1 cellular context compared by ENCODE assay signal in genomic region chr3:38117748-38118420, GRCh38.
TF ChIP-seq lines count a peak whose summit lies in the region.

No MANE protein-coding gene starts in this region.

TF ChIP-seq in HepG2, 621 proteins besides CTCF, POLR2A, EP300 and RAD21 (continued from another document and continues in another):
- TF ChIP-seq KIAA2018 (CRISPR knock-in tag; IDR thresholded peaks at IDR 0.05; ENCODE audit: borderline replicate concordance) (no peak), PHF8 (CRISPR knock-in tag; IDR thresholded peaks at IDR 0.05) (peak; percentile 25; the same call in 1 of the 2 replicates), BCLAF1 (IDR thresholded peaks at IDR 0.05) (no peak), PLSCR1 (CRISPR knock-in tag; IDR thresholded peaks at IDR 0.05; ENCODE audit: borderline replicate concordance) (no peak), ZNF263 (CRISPR knock-in tag; IDR thresholded peaks at IDR 0.05) (no peak), TOE1 (CRISPR knock-in tag; IDR thresholded peaks at IDR 0.05) (no peak), FOXC1 (CRISPR knock-in tag; IDR thresholded peaks at IDR 0.05; ENCODE audit: borderline replicate concordance) (0 out of 2 replicates have a peak, but pooled peaks have one; percentile 41), SOX5 (CRISPR knock-in tag; IDR thresholded peaks at IDR 0.05; ENCODE audit: borderline replicate concordance) (no peak), PAWR (CRISPR knock-in tag; IDR thresholded peaks at IDR 0.05; ENCODE audit: borderline replicate concordance) (no peak), ASH2L (IDR thresholded peaks at IDR 0.05; ENCODE audit: insufficient read length, low read depth, low read length) (peak; percentile 26), HNF4A (CRISPR knock-in tag; IDR thresholded peaks at IDR 0.05) (no peak), PITX1 (CRISPR knock-in tag; IDR thresholded peaks at IDR 0.05) (0 out of 2 replicates have a peak, but pooled peaks have one; percentile 17), ZNF496 (CRISPR knock-in tag; IDR thresholded peaks at IDR 0.05; ENCODE audit: insufficient replicate concordance) (no peak), FOXA1 (IDR thresholded peaks at IDR 0.05) (no peak), FOXA1 (CRISPR knock-in tag; IDR thresholded peaks at IDR 0.05) (peak; percentile 40; the same call in 1 of the 2 replicates), FOXJ3 (CRISPR knock-in tag; IDR thresholded peaks at IDR 0.05; ENCODE audit: borderline replicate concordance) (no peak), PHF5A (CRISPR knock-in tag; IDR thresholded peaks at IDR 0.05; ENCODE audit: low read depth, unreplicated experiment) (no peak), ZNF143 (CRISPR knock-in tag; IDR thresholded peaks at IDR 0.05) (no peak), MXI1 (IDR thresholded peaks at IDR 0.05; ENCODE audit: borderline replicate concordance, low read depth, low read length) (peak; percentile 83; the same call in 1 of the 3 replicates), TAF1 (CRISPR knock-in tag; IDR thresholded peaks at IDR 0.05) (peak; percentile 29; the same call in 1 of the 2 replicates), ZNF513 (CRISPR knock-in tag; conservative IDR thresholded peaks at IDR 0.05) (no peak), CENPX (CRISPR knock-in tag; IDR thresholded peaks at IDR 0.05) (no peak), NR0B2 (CRISPR knock-in tag; IDR thresholded peaks at IDR 0.05) (0 out of 2 replicates have a peak, but pooled peaks have one; percentile 34), ZNF3 (CRISPR knock-in tag; IDR thresholded peaks at IDR 0.05) (no peak)
- TF ChIP-seq, protein P1, sequence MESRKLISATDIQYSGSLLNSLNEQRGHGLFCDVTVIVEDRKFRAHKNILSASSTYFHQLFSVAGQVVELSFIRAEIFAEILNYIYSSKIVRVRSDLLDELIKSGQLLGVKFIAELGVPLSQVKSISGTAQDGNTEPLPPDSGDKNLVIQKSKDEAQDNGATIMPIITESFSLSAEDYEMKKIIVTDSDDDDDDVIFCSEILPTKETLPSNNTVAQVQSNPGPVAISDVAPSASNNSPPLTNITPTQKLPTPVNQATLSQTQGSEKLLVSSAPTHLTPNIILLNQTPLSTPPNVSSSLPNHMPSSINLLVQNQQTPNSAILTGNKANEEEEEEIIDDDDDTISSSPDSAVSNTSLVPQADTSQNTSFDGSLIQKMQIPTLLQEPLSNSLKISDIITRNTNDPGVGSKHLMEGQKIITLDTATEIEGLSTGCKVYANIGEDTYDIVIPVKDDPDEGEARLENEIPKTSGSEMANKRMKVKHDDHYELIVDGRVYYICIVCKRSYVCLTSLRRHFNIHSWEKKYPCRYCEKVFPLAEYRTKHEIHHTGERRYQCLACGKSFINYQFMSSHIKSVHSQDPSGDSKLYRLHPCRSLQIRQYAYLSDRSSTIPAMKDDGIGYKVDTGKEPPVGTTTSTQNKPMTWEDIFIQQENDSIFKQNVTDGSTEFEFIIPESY (CRISPR knock-in tag; IDR thresholded peaks at IDR 0.05) = peak; percentile 67
- TF ChIP-seq, protein P2, sequence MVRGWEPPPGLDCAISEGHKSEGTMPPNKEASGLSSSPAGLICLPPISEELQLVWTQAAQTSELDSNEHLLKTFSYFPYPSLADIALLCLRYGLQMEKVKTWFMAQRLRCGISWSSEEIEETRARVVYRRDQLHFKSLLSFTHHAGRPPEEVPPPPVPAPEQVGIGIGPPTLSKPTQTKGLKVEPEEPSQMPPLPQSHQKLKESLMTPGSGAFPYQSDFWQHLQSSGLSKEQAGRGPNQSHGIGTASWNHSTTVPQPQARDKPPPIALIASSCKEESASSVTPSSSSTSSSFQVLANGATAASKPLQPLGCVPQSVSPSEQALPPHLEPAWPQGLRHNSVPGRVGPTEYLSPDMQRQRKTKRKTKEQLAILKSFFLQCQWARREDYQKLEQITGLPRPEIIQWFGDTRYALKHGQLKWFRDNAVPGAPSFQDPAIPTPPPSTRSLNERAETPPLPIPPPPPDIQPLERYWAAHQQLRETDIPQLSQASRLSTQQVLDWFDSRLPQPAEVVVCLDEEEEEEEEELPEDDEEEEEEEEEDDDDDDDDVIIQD (CRISPR knock-in tag; IDR thresholded peaks at IDR 0.05; ENCODE audit: low read depth) = no peak
- TF ChIP-seq, protein P3, sequence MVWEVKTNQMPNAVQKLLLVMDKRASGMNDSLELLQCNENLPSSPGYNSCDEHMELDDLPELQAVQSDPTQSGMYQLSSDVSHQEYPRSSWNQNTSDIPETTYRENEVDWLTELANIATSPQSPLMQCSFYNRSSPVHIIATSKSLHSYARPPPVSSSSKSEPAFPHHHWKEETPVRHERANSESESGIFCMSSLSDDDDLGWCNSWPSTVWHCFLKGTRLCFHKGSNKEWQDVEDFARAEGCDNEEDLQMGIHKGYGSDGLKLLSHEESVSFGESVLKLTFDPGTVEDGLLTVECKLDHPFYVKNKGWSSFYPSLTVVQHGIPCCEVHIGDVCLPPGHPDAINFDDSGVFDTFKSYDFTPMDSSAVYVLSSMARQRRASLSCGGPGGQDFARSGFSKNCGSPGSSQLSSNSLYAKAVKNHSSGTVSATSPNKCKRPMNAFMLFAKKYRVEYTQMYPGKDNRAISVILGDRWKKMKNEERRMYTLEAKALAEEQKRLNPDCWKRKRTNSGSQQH (CRISPR knock-in tag; IDR thresholded peaks at IDR 0.05; ENCODE audit: low read depth) = no peak
- TF ChIP-seq, protein P4, sequence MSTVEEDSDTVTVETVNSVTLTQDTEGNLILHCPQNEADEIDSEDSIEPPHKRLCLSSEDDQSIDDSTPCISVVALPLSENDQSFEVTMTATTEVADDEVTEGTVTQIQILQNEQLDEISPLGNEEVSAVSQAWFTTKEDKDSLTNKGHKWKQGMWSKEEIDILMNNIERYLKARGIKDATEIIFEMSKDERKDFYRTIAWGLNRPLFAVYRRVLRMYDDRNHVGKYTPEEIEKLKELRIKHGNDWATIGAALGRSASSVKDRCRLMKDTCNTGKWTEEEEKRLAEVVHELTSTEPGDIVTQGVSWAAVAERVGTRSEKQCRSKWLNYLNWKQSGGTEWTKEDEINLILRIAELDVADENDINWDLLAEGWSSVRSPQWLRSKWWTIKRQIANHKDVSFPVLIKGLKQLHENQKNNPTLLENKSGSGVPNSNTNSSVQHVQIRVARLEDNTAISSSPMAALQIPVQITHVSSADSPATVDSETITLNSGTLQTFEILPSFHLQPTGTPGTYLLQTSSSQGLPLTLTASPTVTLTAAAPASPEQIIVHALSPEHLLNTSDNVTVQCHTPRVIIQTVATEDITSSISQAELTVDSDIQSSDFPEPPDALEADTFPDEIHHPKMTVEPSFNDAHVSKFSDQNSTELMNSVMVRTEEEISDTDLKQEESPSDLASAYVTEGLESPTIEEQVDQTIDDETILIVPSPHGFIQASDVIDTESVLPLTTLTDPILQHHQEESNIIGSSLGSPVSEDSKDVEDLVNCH (CRISPR knock-in tag; IDR thresholded peaks at IDR 0.05) = no peak
- TF ChIP-seq, protein P5, sequence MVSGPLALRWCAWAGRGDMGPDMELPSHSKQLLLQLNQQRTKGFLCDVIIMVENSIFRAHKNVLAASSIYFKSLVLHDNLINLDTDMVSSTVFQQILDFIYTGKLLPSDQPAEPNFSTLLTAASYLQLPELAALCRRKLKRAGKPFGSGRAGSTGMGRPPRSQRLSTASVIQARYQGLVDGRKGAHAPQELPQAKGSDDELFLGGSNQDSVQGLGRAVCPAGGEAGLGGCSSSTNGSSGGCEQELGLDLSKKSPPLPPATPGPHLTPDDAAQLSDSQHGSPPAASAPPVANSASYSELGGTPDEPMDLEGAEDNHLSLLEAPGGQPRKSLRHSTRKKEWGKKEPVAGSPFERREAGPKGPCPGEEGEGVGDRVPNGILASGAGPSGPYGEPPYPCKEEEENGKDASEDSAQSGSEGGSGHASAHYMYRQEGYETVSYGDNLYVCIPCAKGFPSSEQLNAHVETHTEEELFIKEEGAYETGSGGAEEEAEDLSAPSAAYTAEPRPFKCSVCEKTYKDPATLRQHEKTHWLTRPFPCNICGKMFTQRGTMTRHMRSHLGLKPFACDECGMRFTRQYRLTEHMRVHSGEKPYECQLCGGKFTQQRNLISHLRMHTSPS (CRISPR knock-in tag; IDR thresholded peaks at IDR 0.05; ENCODE audit: low read depth) = 0 out of 2 replicates have a peak, but pooled peaks have one; percentile 42
